Comparison of ENCODE assay signal across 1 cellular context in genomic region chr2:68565858-68566257, GRCh38.
TF ChIP-seq lines count a peak whose summit lies in the region.

No MANE protein-coding gene starts in this region.

TF ChIP-seq in K562, 482 proteins besides CTCF, POLR2A, EP300 and RAD21 (continued from another document and continues in another):
- TF ChIP-seq CHD7 (IDR thresholded peaks at IDR 0.05; ENCODE audit: low read depth, low read length) (no peak), ZNF124 (CRISPR knock-in tag; IDR thresholded peaks at IDR 0.05) (no peak), TBP (optimal IDR thresholded peaks at IDR 0.05; ENCODE audit: low read depth, low read length) (no peak), FOXO4 (CRISPR knock-in tag; IDR thresholded peaks at IDR 0.05) (no peak), SMARCA4 (IDR thresholded peaks at IDR 0.05) (peak; percentile 93), EZH2 (IDR thresholded peaks at IDR 0.05; ENCODE audit: borderline replicate concordance, low read depth, low read length) (no peak), NEUROD1 (IDR thresholded peaks at IDR 0.05; ENCODE audit: borderline replicate concordance, low read depth, low read length, partially characterized antibody) (no peak), PRMT5 (CRISPR knock-in tag; IDR thresholded peaks at IDR 0.05) (no peak), ZKSCAN8 (CRISPR knock-in tag; IDR thresholded peaks at IDR 0.05) (no peak), ESRRB (CRISPR knock-in tag; IDR thresholded peaks at IDR 0.05; ENCODE audit: borderline replicate concordance) (no peak), NCOA6 (IDR thresholded peaks at IDR 0.05) (no peak), ARID3A (IDR thresholded peaks at IDR 0.05; ENCODE audit: borderline replicate concordance, low read depth, low read length) (peak; percentile 53; the same call in 1 of the 2 replicates), CTBP1 (IDR thresholded peaks at IDR 0.05; ENCODE audit: borderline replicate concordance) (peak; percentile 77; the same call in 1 of the 2 replicates), NFE2 (IDR thresholded peaks at IDR 0.05; ENCODE audit: low read depth) (peak; percentile 7; the same call in 1 of the 2 replicates), ZNF121 (CRISPR knock-in tag; conservative IDR thresholded peaks at IDR 0.05) (no peak), GATA2 (CRISPR knock-in tag; IDR thresholded peaks at IDR 0.05) (peak; percentile 54; the same call in 1 of the 2 replicates), HLTF (IDR thresholded peaks at IDR 0.05) (no peak), CC2D1A (IDR thresholded peaks at IDR 0.05) (0 out of 2 replicates have a peak, but pooled peaks have one; percentile 40), NFIX (CRISPR knock-in tag; IDR thresholded peaks at IDR 0.05; ENCODE audit: low read depth) (no peak), EP400 (IDR thresholded peaks at IDR 0.05) (no peak), SRSF1 (IDR thresholded peaks at IDR 0.05; ENCODE audit: low read depth, low read length) (no peak), RBM22 (IDR thresholded peaks at IDR 0.05; ENCODE audit: low read depth, low read length, poor library complexity, severe bottlenecking) (no peak), ZBTB43 (CRISPR knock-in tag; IDR thresholded peaks at IDR 0.05) (no peak), HMBOX1 (IDR thresholded peaks at IDR 0.05) (peak; percentile 68; the same call in 1 of the 2 replicates), SRF (CRISPR knock-in tag; IDR thresholded peaks at IDR 0.05) (no peak), TEAD4 (IDR thresholded peaks at IDR 0.05; ENCODE audit: low read length) (peak; percentile 71), TEAD4 (CRISPR knock-in tag; IDR thresholded peaks at IDR 0.05; ENCODE audit: borderline replicate concordance) (no peak), ZEB2 (IDR thresholded peaks at IDR 0.05) (peak; percentile 91), ZNF436 (CRISPR knock-in tag; IDR thresholded peaks at IDR 0.05) (no peak), FOS (IDR thresholded peaks at IDR 0.05; ENCODE audit: extremely low read depth, insufficient read length) (peak; percentile 61), MEF2A (IDR thresholded peaks at IDR 0.05; ENCODE audit: control insufficient read depth, low read depth, low read length) (peak; percentile 86), ZNF75A (CRISPR knock-in tag; IDR thresholded peaks at IDR 0.05) (no peak), XRCC5 (IDR thresholded peaks at IDR 0.05; ENCODE audit: low read depth, low read length) (no peak), SLC30A9 (CRISPR knock-in tag; IDR thresholded peaks at IDR 0.05) (no peak), E2F8 (IDR thresholded peaks at IDR 0.05; ENCODE audit: low read depth, partially characterized antibody) (no peak), FOXJ2 (tag; IDR thresholded peaks at IDR 0.05) (no peak), KAT8 (IDR thresholded peaks at IDR 0.05; ENCODE audit: low read depth) (no peak), HDAC3 (IDR thresholded peaks at IDR 0.05; ENCODE audit: borderline replicate concordance, partially characterized antibody) (no peak), TRIM24 (IDR thresholded peaks at IDR 0.05) (0 out of 4 replicates have a peak, but pooled peaks of 1 of the 2 experiments have one; percentile 44), POLR3A (IDR thresholded peaks at IDR 0.05; ENCODE audit: borderline replicate concordance, extremely low read depth, insufficient read depth, insufficient read length) (no peak), NFYB (IDR thresholded peaks at IDR 0.05; ENCODE audit: extremely low read depth, insufficient read length) (no peak), NCOR1 (IDR thresholded peaks at IDR 0.05) (0 out of 2 replicates have a peak, but pooled peaks have one; percentile 12), CREM (IDR thresholded peaks at IDR 0.05; ENCODE audit: low read depth) (peak; percentile 44; the same call in 1 of the 2 replicates), FOXA3 (CRISPR knock-in tag; conservative IDR thresholded peaks at IDR 0.05 in 1 of 2, IDR thresholded peaks at IDR 0.05 in 1 of 2) (peak; percentile 57 to 65; a peak in 3 of 4 replicates), ARID1B (IDR thresholded peaks at IDR 0.05) (peak; percentile 87), TFE3 (CRISPR knock-in tag; IDR thresholded peaks at IDR 0.05) (no peak)
